Comparison of ENCODE assay signal across 1 cellular context in genomic region chr14:73662439-73663056, GRCh38.
TF ChIP-seq lines count a peak whose summit lies in the region.

No MANE protein-coding gene starts in this region.

TF ChIP-seq in K562, 482 proteins besides CTCF, POLR2A, EP300 and RAD21 (continued from another document):
- TF ChIP-seq MGA (IDR thresholded peaks at IDR 0.05) (no peak), KDM1A (IDR thresholded peaks at IDR 0.05) (peak; percentile 67 to 70; a peak in 3 of 4 replicates)
